8 cellular contexts compared by ENCODE assay signal in genomic region chr15:68055224-68055705, GRCh38. TPM values are rescaled to one million over a fixed set of nuclear protein-coding genes. Genes with fewer than 3 reads are reported as not detected.
DNase-seq lines count a peak whose midpoint lies in the region; ATAC-seq and TF ChIP-seq lines count a peak whose summit lies in the region.

No MANE protein-coding gene starts in this region.

- peaks cover 2 to 6% of the 10 kb centered on the region in 2 donors for H3K4me1 ChIP-seq in lung (ENCODE audit: control insufficient read depth in 2 of 2, insufficient read depth in 2 of 2, low read length in 2 of 2)

- peak overlapping the region; percentile 96 to 97 for H3K27ac ChIP-seq in lung (ENCODE audit: low read depth in 1 of 2, low read length in 1 of 2)

- in situ Hi-C loops in Caki2 (cut with HindIII; ENCODE audit: low pct_unique_long_range_greater_than_20kb, low sequenced_read_pairs) = no loop called here

- H3K4me3 ChIP-seq in lung = peak overlapping the region; percentile 93

- ATAC-seq in GM21723 (IDR thresholded peaks at IDR 0.05; ENCODE audit: unreplicated experiment) (peak; percentile 54), lung (ENCODE audit: insufficient read depth, low FRiP score) (no peak), HG03520 (IDR thresholded peaks at IDR 0.05; ENCODE audit: unreplicated experiment) (no peak)

- DNase-seq in Caki2 (ENCODE audit: low read depth) (peak; percentile 49), NCI-H1105 (lab: John Stamatoyannopoulos, UW) (peak; percentile 62), dedifferentiated amniotic fluid mesenchymal stem cell (ENCODE audit: extremely low spot score) (peak; percentile 45), lung (ENCODE audit: low spot score) (no peak)
- DNase-seq in activated CD4-positive, alpha-beta T cell treated with anti-CD3 and anti-CD28 coated beads for 24 hours (ENCODE audit: low read depth in 2 of 2) = peak; percentile 49 to 54
- DNase-seq in stimulated activated CD8-positive, alpha-beta memory T cell treated with anti-CD3 and anti-CD28 coated beads, Interleukin-12 subunit alpha, Interleukin-12 subunit beta, amount 100 ng/mL, for 1 hour (ENCODE audit: low read depth) = peak; percentile 25

- no peaks in the 10 kb centered on the region for H3K9me3 ChIP-seq in lung (ENCODE audit: control insufficient read depth in 2 of 2, insufficient read depth in 1 of 2, low read length in 1 of 2)

- no peak for TF ChIP-seq CTCF in lung (IDR thresholded peaks at IDR 0.05; ENCODE audit: control extremely low read depth, extremely low read depth)

- 0 to 1% methylated on average over 15 of the region's 15 CpGs for WGBS in lung, 2 donors

- no peaks in the 10 kb centered on the region for H3K36me3 ChIP-seq in lung (ENCODE audit: control insufficient read depth in 2 of 2, insufficient read depth in 2 of 2, low read length in 2 of 2)

- H3K27me3 ChIP-seq in lung (ENCODE audit: control insufficient read depth, insufficient read depth) = no peaks in the 10 kb centered on the region

RNA-seq across cellular contexts. Expression of gene PIAS1, which starts 1.1 kb away (rescaled TPM):
- 3.6 and 26.2 TPM in 2 replicates for total RNA-seq in Caki2 (2014; rRNA removed; shearing (Covaris generic); ENCODE audit: low replicate concordance)
- 100 to 1,000 TPM in 1 of 2 donors, 10 to 100 TPM in 1; 42.2 to 157 TPM for total RNA-seq in lung
- 10 to 100 TPM; 14.6 to 18.6 TPM for polyA plus RNA-seq in lung
